Comparison of ENCODE assay signal across 9 cellular contexts in genomic region chr9:13278368-13279246, GRCh38. TPM values are rescaled to one million over a fixed set of nuclear protein-coding genes. Genes with fewer than 3 reads are reported as not detected.
DNase-seq lines count a peak whose midpoint lies in the region; ATAC-seq and TF ChIP-seq lines count a peak whose summit lies in the region.
"Had no signal": no experiment of that assay in that cellular context is flagged by ENCODE, and none has a peak within 500 bp of the region (broad histone marks: within the 10 kb centered on the region; RNA-seq: fewer than 3 reads in every experiment).

No MANE protein-coding gene starts in this region.

- no peaks in the 10 kb centered on the region for H3K9me3 ChIP-seq in WERI-Rb-1 (ENCODE audit: severe bottlenecking)
- no peaks in the 10 kb centered on the region for H3K9me3 ChIP-seq in cardiac muscle cell (ENCODE audit: low read depth)
- H3K9me3 ChIP-seq in ovary: no peaks in the 10 kb centered on the region

- 1 to 3% (median 1%) methylated on average over 59 to 67 of the region's 67 CpGs for WGBS in ovary, 3 donors

- peaks cover 8% of the 10 kb centered on the region for H3K9me3 Mint-ChIP-seq in activated CD4-positive, alpha-beta T cell treated with anti-CD3 and anti-CD28 coated beads for 36 hours (ENCODE audit: low read depth)

- peak; percentile 5 for DNase-seq in activated CD4-positive, alpha-beta T cell treated with anti-CD3 and anti-CD28 coated beads for 36 hours
- DNase-seq in activated CD4-positive, alpha-beta T cell treated with anti-CD3 and anti-CD28 coated beads for 48 hours: no peak
- DNase-seq in WERI-Rb-1 (peak; percentile 20), cardiac muscle cell (ENCODE audit: low read depth in 1 of 2, low spot score in 1 of 2) (peak; percentile 63 to 87), ovary (peak; percentile 66 to 80 (median 74)), OCI-M1 (lab: John Stamatoyannopoulos, UW) (no peak)
- DNase-seq: DND-41 had no signal

- H3K4me1 ChIP-seq in cardiac muscle cell (ENCODE audit: low read depth): peaks cover 19% of the 10 kb centered on the region
- peaks cover 2% of the 10 kb centered on the region for H3K4me1 ChIP-seq in ovary (ENCODE audit: insufficient read depth)

- H3K4me1 Mint-ChIP-seq in activated CD4-positive, alpha-beta T cell treated with anti-CD3 and anti-CD28 coated beads for 36 hours: no peaks in the 10 kb centered on the region

- no peak for TF ChIP-seq EP300 in ovary (IDR thresholded peaks at IDR 0.05)

- TF ChIP-seq CTCF in WERI-Rb-1 (IDR thresholded peaks at IDR 0.05; ENCODE audit: low read depth, low read length): no peak
- TF ChIP-seq CTCF in cardiac muscle cell (IDR thresholded peaks at IDR 0.05; ENCODE audit: low read depth, low read length): peak; percentile 23
- TF ChIP-seq CTCF in ovary (IDR thresholded peaks at IDR 0.05): no peak

- no peak overlapping the region for H3K4me3 Mint-ChIP-seq in activated CD4-positive, alpha-beta T cell treated with anti-CD3 and anti-CD28 coated beads for 36 hours

- peaks cover 24% of the 10 kb centered on the region for H3K27me3 Mint-ChIP-seq in activated CD4-positive, alpha-beta T cell treated with anti-CD3 and anti-CD28 coated beads for 36 hours

- TF ChIP-seq POLR2A in ovary (IDR thresholded peaks at IDR 0.05): no peak

- no peak overlapping the region for H3K27ac Mint-ChIP-seq in activated CD4-positive, alpha-beta T cell treated with anti-CD3 and anti-CD28 coated beads for 36 hours

- H3K36me3 ChIP-seq in WERI-Rb-1 (no peaks in the 10 kb centered on the region), cardiac muscle cell (no peaks in the 10 kb centered on the region), ovary (no peaks in the 10 kb centered on the region)

- ATAC-seq in activated CD4-positive, alpha-beta T cell treated with anti-CD3 and anti-CD28 coated beads for 36 hours: no peak
- ATAC-seq in GM18873 (IDR thresholded peaks at IDR 0.05; ENCODE audit: low FRiP score, unreplicated experiment) (no peak), GM21515 (IDR thresholded peaks at IDR 0.05; ENCODE audit: unreplicated experiment) (no peak)

- intact Hi-C loops in activated CD4-positive, alpha-beta T cell treated with anti-CD3 and anti-CD28 coated beads for 36 hours (cut with DNase I, micrococcal nuclease): no loop called here
- intact Hi-C loops in ovary (cut with DNase I): no loop called here

- H3K27me3 ChIP-seq in WERI-Rb-1 (ENCODE audit: insufficient read depth, low read depth, severe bottlenecking) (no peaks in the 10 kb centered on the region), cardiac muscle cell (no peaks in the 10 kb centered on the region), ovary (no peaks in the 10 kb centered on the region)

- peak overlapping the region; percentile 34 for H3K4me3 ChIP-seq in WERI-Rb-1 (ENCODE audit: low read depth, low read length)
- H3K4me3 ChIP-seq in cardiac muscle cell: peak overlapping the region; percentile 82
- peak overlapping the region; percentile 67 for H3K4me3 ChIP-seq in ovary

- CTCF ChIA-PET in activated CD4-positive, alpha-beta T cell treated with anti-CD3 and anti-CD28 coated beads for 36 hours (lab: Charles Lee): no interaction called here

- no peaks in the 10 kb centered on the region for H3K36me3 Mint-ChIP-seq in activated CD4-positive, alpha-beta T cell treated with anti-CD3 and anti-CD28 coated beads for 36 hours (ENCODE audit: low read depth)

- POLR2A ChIA-PET in activated CD4-positive, alpha-beta T cell treated with anti-CD3 and anti-CD28 coated beads for 36 hours (lab: Charles Lee): no interaction called here

- H3K27ac ChIP-seq in WERI-Rb-1: no peak overlapping the region
- H3K27ac ChIP-seq in cardiac muscle cell: peak overlapping the region; percentile 78
- peak overlapping the region; percentile 86 to 96 for H3K27ac ChIP-seq in ovary

RNA-seq across cellular contexts. Expression of gene MPDZ, which starts 0.9 kb away (rescaled TPM):
- not detected for total RNA-seq in activated CD4-positive, alpha-beta T cell treated with anti-CD3 and anti-CD28 coated beads for 36 hours
- total RNA-seq in cardiac muscle cell (50.6 and 83.1 TPM in 2 replicates), ovary (10 to 100 TPM; 37.3 to 69.2 (median 49.6) TPM)
- polyA plus RNA-seq in cardiac muscle cell (31.3 and 34.0 TPM in 2 replicates), ovary (10 to 100 TPM; 24.6 to 45.1 TPM)

Comparison
In these comparisons a context has a peak if more than half of its experiments do, and no peak if none do; other contexts are left out.
1. DNase-seq: peak in activated CD4-positive, alpha-beta T cell treated with anti-CD3 and anti-CD28 coated beads for 36 hours (single experiment), WERI-Rb-1 (single experiment), cardiac muscle cell (2 of 2) and ovary (5 of 5); none in activated CD4-positive, alpha-beta T cell treated with anti-CD3 and anti-CD28 coated beads for 48 hours (single experiment) and OCI-M1 (single experiment).
2. RNA of gene MPDZ, which starts 0.9 kb away (total RNA-seq): 50.6 to 83.1 TPM in cardiac muscle cell and 37.3 to 69.2 TPM in ovary; not detected in activated CD4-positive, alpha-beta T cell treated with anti-CD3 and anti-CD28 coated beads for 36 hours; every median in the first group is over 10 times any median in the second.
3. Peak in every context shown above with its lines, with median percentiles within 50 percentile points of each other: H3K4me3 ChIP-seq.